1 cellular context compared by ENCODE assay signal in the genomic region with DNA sequence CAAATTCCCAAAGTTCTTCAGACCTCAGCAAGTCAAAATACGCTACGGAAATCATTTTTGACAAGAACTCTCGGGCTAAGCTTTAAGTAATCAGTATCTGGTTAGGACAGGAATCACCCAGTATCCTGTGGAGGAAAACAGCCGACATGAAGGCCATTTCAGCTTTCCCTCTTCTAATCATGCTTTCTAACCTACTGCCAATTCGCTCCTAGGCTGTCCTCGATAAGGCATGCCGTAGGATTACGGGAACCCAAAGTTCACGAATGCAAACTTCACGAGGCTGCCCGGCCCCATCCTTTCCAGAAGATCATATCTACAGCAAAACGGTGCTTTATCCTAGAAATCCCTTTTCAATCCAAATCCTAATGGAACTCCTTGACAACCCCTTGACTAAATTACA.
TF ChIP-seq lines count a peak whose summit lies in the region.

No MANE protein-coding gene starts in this region.

TF ChIP-seq in GM23338, 12 proteins besides CTCF, POLR2A, EP300 and RAD21:
- TF ChIP-seq, protein P1, sequence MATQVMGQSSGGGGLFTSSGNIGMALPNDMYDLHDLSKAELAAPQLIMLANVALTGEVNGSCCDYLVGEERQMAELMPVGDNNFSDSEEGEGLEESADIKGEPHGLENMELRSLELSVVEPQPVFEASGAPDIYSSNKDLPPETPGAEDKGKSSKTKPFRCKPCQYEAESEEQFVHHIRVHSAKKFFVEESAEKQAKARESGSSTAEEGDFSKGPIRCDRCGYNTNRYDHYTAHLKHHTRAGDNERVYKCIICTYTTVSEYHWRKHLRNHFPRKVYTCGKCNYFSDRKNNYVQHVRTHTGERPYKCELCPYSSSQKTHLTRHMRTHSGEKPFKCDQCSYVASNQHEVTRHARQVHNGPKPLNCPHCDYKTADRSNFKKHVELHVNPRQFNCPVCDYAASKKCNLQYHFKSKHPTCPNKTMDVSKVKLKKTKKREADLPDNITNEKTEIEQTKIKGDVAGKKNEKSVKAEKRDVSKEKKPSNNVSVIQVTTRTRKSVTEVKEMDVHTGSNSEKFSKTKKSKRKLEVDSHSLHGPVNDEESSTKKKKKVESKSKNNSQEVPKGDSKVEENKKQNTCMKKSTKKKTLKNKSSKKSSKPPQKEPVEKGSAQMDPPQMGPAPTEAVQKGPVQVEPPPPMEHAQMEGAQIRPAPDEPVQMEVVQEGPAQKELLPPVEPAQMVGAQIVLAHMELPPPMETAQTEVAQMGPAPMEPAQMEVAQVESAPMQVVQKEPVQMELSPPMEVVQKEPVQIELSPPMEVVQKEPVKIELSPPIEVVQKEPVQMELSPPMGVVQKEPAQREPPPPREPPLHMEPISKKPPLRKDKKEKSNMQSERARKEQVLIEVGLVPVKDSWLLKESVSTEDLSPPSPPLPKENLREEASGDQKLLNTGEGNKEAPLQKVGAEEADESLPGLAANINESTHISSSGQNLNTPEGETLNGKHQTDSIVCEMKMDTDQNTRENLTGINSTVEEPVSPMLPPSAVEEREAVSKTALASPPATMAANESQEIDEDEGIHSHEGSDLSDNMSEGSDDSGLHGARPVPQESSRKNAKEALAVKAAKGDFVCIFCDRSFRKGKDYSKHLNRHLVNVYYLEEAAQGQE (IDR thresholded peaks at IDR 0.05; ENCODE audit: unreplicated experiment) = no peak
- TF ChIP-seq ZNF331 (CRISPR knock-in tag; IDR thresholded peaks at IDR 0.05; ENCODE audit: low read depth) (no peak), EZH2phosphoT487 (IDR thresholded peaks at IDR 0.05; ENCODE audit: unreplicated experiment) (no peak), CREB1 (CRISPR knock-in tag; IDR thresholded peaks at IDR 0.05; ENCODE audit: low read depth) (no peak), JUNB (IDR thresholded peaks at IDR 0.05; ENCODE audit: unreplicated experiment) (no peak), EZH2 (IDR thresholded peaks at IDR 0.05; ENCODE audit: low read depth, unreplicated experiment) (no peak), ZNF114 (CRISPR knock-in tag; IDR thresholded peaks at IDR 0.05) (no peak), STAT1 (IDR thresholded peaks at IDR 0.05; ENCODE audit: unreplicated experiment) (no peak), NANOG (IDR thresholded peaks at IDR 0.05; ENCODE audit: borderline replicate concordance) (no peak), POLR2AphosphoS5 (IDR thresholded peaks at IDR 0.05; ENCODE audit: low read depth) (no peak)
- TF ChIP-seq, protein P2, sequence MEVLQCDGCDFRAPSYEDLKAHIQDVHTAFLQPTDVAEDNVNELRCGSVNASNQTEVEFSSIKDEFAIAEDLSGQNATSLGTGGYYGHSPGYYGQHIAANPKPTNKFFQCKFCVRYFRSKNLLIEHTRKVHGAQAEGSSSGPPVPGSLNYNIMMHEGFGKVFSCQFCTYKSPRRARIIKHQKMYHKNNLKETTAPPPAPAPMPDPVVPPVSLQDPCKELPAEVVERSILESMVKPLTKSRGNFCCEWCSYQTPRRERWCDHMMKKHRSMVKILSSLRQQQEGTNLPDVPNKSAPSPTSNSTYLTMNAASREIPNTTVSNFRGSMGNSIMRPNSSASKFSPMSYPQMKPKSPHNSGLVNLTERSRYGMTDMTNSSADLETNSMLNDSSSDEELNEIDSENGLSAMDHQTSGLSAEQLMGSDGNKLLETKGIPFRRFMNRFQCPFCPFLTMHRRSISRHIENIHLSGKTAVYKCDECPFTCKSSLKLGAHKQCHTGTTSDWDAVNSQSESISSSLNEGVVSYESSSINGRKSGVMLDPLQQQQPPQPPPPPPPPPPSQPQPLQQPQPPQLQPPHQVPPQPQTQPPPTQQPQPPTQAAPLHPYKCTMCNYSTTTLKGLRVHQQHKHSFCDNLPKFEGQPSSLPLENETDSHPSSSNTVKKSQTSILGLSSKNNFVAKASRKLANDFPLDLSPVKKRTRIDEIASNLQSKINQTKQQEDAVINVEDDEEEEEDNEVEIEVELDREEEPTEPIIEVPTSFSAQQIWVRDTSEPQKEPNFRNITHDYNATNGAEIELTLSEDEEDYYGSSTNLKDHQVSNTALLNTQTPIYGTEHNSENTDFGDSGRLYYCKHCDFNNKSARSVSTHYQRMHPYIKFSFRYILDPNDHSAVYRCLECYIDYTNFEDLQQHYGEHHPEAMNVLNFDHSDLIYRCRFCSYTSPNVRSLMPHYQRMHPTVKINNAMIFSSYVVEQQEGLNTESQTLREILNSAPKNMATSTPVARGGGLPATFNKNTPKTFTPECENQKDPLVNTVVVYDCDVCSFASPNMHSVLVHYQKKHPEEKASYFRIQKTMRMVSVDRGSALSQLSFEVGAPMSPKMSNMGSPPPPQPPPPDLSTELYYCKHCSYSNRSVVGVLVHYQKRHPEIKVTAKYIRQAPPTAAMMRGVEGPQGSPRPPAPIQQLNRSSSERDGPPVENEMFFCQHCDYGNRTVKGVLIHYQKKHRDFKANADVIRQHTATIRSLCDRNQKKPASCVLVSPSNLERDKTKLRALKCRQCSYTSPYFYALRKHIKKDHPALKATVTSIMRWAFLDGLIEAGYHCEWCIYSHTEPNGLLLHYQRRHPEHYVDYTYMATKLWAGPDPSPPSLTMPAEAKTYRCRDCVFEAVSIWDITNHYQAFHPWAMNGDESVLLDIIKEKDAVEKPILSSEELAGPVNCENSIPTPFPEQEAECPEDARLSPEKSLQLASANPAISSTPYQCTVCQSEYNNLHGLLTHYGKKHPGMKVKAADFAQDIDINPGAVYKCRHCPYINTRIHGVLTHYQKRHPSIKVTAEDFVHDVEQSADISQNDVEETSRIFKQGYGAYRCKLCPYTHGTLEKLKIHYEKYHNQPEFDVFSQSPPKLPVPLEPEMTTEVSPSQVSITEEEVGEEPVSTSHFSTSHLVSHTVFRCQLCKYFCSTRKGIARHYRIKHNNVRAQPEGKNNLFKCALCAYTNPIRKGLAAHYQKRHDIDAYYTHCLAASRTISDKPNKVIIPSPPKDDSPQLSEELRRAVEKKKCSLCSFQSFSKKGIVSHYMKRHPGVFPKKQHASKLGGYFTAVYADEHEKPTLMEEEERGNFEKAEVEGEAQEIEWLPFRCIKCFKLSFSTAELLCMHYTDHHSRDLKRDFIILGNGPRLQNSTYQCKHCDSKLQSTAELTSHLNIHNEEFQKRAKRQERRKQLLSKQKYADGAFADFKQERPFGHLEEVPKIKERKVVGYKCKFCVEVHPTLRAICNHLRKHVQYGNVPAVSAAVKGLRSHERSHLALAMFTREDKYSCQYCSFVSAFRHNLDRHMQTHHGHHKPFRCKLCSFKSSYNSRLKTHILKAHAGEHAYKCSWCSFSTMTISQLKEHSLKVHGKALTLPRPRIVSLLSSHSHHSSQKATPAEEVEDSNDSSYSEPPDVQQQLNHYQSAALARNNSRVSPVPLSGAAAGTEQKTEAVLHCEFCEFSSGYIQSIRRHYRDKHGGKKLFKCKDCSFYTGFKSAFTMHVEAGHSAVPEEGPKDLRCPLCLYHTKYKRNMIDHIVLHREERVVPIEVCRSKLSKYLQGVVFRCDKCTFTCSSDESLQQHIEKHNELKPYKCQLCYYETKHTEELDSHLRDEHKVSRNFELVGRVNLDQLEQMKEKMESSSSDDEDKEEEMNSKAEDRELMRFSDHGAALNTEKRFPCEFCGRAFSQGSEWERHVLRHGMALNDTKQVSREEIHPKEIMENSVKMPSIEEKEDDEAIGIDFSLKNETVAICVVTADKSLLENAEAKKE (CRISPR knock-in tag; IDR thresholded peaks at IDR 0.05) = no peak
- TF ChIP-seq, protein P3, sequence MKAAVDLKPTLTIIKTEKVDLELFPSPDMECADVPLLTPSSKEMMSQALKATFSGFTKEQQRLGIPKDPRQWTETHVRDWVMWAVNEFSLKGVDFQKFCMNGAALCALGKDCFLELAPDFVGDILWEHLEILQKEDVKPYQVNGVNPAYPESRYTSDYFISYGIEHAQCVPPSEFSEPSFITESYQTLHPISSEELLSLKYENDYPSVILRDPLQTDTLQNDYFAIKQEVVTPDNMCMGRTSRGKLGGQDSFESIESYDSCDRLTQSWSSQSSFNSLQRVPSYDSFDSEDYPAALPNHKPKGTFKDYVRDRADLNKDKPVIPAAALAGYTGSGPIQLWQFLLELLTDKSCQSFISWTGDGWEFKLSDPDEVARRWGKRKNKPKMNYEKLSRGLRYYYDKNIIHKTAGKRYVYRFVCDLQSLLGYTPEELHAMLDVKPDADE (IDR thresholded peaks at IDR 0.05) = no peak
TF ChIP-seq in GM23338: peak in this region for 0.
